Comparison of ENCODE assay signal across 35 cellular contexts in the genomic region with DNA sequence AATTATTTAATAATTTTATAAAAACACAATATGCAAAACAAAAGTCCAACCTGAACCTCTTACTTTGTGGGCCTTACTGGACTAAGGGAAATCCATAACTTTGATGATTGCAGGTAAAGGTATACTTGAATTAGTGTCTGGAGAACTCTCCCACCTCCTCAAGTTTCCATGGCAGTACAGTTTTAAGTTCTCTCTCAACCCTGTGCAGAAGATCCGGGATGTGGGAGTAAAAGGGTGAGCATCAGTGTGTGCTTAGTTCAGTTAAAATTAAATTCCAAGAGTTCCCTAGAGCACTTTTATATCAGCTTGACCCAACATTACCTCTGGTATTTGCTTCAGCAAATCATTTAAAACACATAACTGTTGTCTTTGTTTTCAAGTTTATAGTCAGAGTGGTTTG. TPM values are rescaled to one million over a fixed set of nuclear protein-coding genes. Genes with fewer than 3 reads are reported as not detected.
"Had no signal": no experiment of that assay in that cellular context is flagged by ENCODE, and none has a peak within 500 bp of the region (broad histone marks: within the 10 kb centered on the region; RNA-seq: fewer than 3 reads in every experiment).

No MANE protein-coding gene starts in this region.

- DNase-seq: activated effector memory CD4-positive, alpha-beta T cell treated with anti-CD3 and anti-CD28 coated beads, Interleukin-2, amount 50 U/mL, for 16 hours; activated effector memory CD4-positive, alpha-beta T cell treated with Interleukin-2 at 50 U/mL for 16 hours; activated gamma-delta T cell; activated gamma-delta T cell treated with Interleukin-2 at 50 U/mL for 16 hours; activated naive CD4-positive, alpha-beta T cell; activated naive CD4-positive, alpha-beta T cell treated with anti-CD3 and anti-CD28 coated beads for 36 hours; activated naive CD4-positive, alpha-beta T cell treated with anti-CD3 and anti-CD28 coated beads, Interleukin-2, amount 10 ng/mL, durations not matched to agents 7 days and 5 days; activated naive CD4-positive, alpha-beta T cell treated with anti-CD3 and anti-CD28 coated beads, Interleukin-2, amount 50 U/mL, for 16 hours; activated naive CD4-positive, alpha-beta T cell treated with Interleukin-2 at 50 U/mL for 16 hours; activated naive CD8-positive, alpha-beta T cell treated with anti-CD3 and anti-CD28 coated beads for 36 hours; activated naive CD8-positive, alpha-beta T cell treated with anti-CD3 and anti-CD28 coated beads, Interleukin-2, amount 10 ng/mL, durations not matched to agents 7 days and 5 days; activated naive CD8-positive, alpha-beta T cell treated with anti-CD3 and anti-CD28 coated beads, Interleukin-2, amount 50 U/mL, for 24 hours; activated T-cell treated with anti-CD3 and anti-CD28 coated beads, Interleukin-2, amount 50 U/mL, for 1 hour; activated T-cell treated with anti-CD3 and anti-CD28 coated beads, Interleukin-2, amount 50 U/mL, for 24 hours; activated T-cell treated with anti-CD3 and anti-CD28 coated beads, Interleukin-2, amount 50 U/mL, for 4 hours; activated T-cell treated with anti-CD3 and anti-CD28 coated beads, Interleukin-2, amount 50 U/mL, for 48 hours; activated T-cell treated with anti-CD3 and anti-CD28 coated beads, Interleukin-2, amount 50 U/mL, for 72 hours; adrenal gland; amniotic stem cell; amygdala; anterior cingulate cortex; aorta; body of pancreas; brain microvascular endothelial cell; central memory CD4-positive, alpha-beta T cell; cerebellar nuclear complex had no signal

- H3K27me3 Mint-ChIP-seq: activated naive CD4-positive, alpha-beta T cell treated with anti-CD3 and anti-CD28 coated beads, Interleukin-2, amount 10 ng/mL, durations not matched to agents 7 days and 5 days; activated naive CD4-positive, alpha-beta T cell treated with anti-CD3 and anti-CD28 coated beads, Interleukin-2, amount 50 U/mL, for 24 hours; activated naive CD8-positive, alpha-beta T cell; activated naive CD8-positive, alpha-beta T cell treated with anti-CD3 and anti-CD28 coated beads for 36 hours; activated naive CD8-positive, alpha-beta T cell treated with anti-CD3 and anti-CD28 coated beads, Interleukin-2, amount 10 ng/mL, durations not matched to agents 7 days and 5 days; activated naive CD8-positive, alpha-beta T cell treated with anti-CD3 and anti-CD28 coated beads, Interleukin-2, amount 50 U/mL, for 24 hours; activated T-cell treated with anti-CD3 and anti-CD28 coated beads, Interleukin-2, amount 50 U/mL, for 24 hours; activated T-helper 17 cell treated with anti-CD3 and anti-CD28 coated beads, Interleukin-2, amount 50 U/mL, for 72 hours; brain; central memory CD8-positive, alpha-beta T cell had no signal

- H3K4me1 Mint-ChIP-seq: activated naive CD4-positive, alpha-beta T cell treated with anti-CD3 and anti-CD28 coated beads, Interleukin-2, amount 10 ng/mL, durations not matched to agents 7 days and 5 days; activated naive CD4-positive, alpha-beta T cell treated with anti-CD3 and anti-CD28 coated beads, Interleukin-2, amount 50 U/mL, for 24 hours; activated naive CD8-positive, alpha-beta T cell treated with anti-CD3 and anti-CD28 coated beads for 36 hours; activated naive CD8-positive, alpha-beta T cell treated with anti-CD3 and anti-CD28 coated beads, Interleukin-2, amount 10 ng/mL, durations not matched to agents 7 days and 5 days; activated naive CD8-positive, alpha-beta T cell treated with anti-CD3 and anti-CD28 coated beads, Interleukin-2, amount 50 U/mL, for 24 hours; activated T-helper 17 cell treated with anti-CD3 and anti-CD28 coated beads, Interleukin-2, amount 50 U/mL, for 72 hours; central memory CD8-positive, alpha-beta T cell had no signal

- H3K27ac Mint-ChIP-seq: activated naive CD4-positive, alpha-beta T cell treated with anti-CD3 and anti-CD28 coated beads for 36 hours; activated naive CD4-positive, alpha-beta T cell treated with anti-CD3 and anti-CD28 coated beads, Interleukin-2, amount 10 ng/mL, durations not matched to agents 7 days and 5 days; activated naive CD4-positive, alpha-beta T cell treated with anti-CD3 and anti-CD28 coated beads, Interleukin-2, amount 50 U/mL, for 24 hours; activated naive CD4-positive, alpha-beta T cell treated with anti-CD3 and anti-CD28 coated beads, Interleukin-2, amount 50 U/mL, for 72 hours; activated naive CD8-positive, alpha-beta T cell; activated naive CD8-positive, alpha-beta T cell treated with anti-CD3 and anti-CD28 coated beads for 36 hours; activated naive CD8-positive, alpha-beta T cell treated with anti-CD3 and anti-CD28 coated beads, Interleukin-2, amount 10 ng/mL, durations not matched to agents 7 days and 5 days; activated naive CD8-positive, alpha-beta T cell treated with anti-CD3 and anti-CD28 coated beads, Interleukin-2, amount 50 U/mL, for 24 hours; activated T-cell treated with anti-CD3 and anti-CD28 coated beads, Interleukin-2, amount 50 U/mL, for 24 hours; activated T-cell treated with anti-CD3 and anti-CD28 coated beads, Interleukin-2, amount 50 U/mL, for 72 hours; activated T-helper 1 cell treated with anti-CD3 and anti-CD28 coated beads, Interleukin-12 subunit alpha, Interleukin-12 subunit beta, Interleukin-2, Interleukin-4 antibody, amounts not matched to agents 30 ng/mL and 10 ng/mL and 1 ng/mL, durations not matched to agents 14 hours and 24 hours and 36 hours; activated T-helper 17 cell treated with anti-CD3 and anti-CD28 coated beads, Interleukin-2, amount 50 U/mL, for 72 hours; activated T-helper 2 cell treated with anti-CD3 and anti-CD28 coated beads, Interferon-gamma antibody, Interleukin-2, Interleukin-4, amounts not matched to agents 10 μg/mL and 5 μg/mL and 100 μg/mL, durations not matched to agents 14 hours and 24 hours and 36 hours; brain had no signal

- H3K36me3 Mint-ChIP-seq: activated naive CD4-positive, alpha-beta T cell treated with anti-CD3 and anti-CD28 coated beads, Interleukin-2, amount 10 ng/mL, durations not matched to agents 7 days and 5 days; activated naive CD4-positive, alpha-beta T cell treated with anti-CD3 and anti-CD28 coated beads, Interleukin-2, amount 50 U/mL, for 24 hours; activated naive CD4-positive, alpha-beta T cell treated with anti-CD3 and anti-CD28 coated beads, Interleukin-2, amount 50 U/mL, for 72 hours; activated naive CD8-positive, alpha-beta T cell; activated naive CD8-positive, alpha-beta T cell treated with anti-CD3 and anti-CD28 coated beads for 36 hours; activated naive CD8-positive, alpha-beta T cell treated with anti-CD3 and anti-CD28 coated beads, Interleukin-2, amount 10 ng/mL, durations not matched to agents 7 days and 5 days had no signal

- H3K4me3 Mint-ChIP-seq: activated naive CD4-positive, alpha-beta T cell treated with anti-CD3 and anti-CD28 coated beads for 36 hours; activated naive CD4-positive, alpha-beta T cell treated with anti-CD3 and anti-CD28 coated beads, Interleukin-2, amount 10 ng/mL, durations not matched to agents 7 days and 5 days; activated naive CD4-positive, alpha-beta T cell treated with anti-CD3 and anti-CD28 coated beads, Interleukin-2, amount 50 U/mL, for 24 hours; activated naive CD8-positive, alpha-beta T cell; activated naive CD8-positive, alpha-beta T cell treated with anti-CD3 and anti-CD28 coated beads for 36 hours; activated naive CD8-positive, alpha-beta T cell treated with anti-CD3 and anti-CD28 coated beads, Interleukin-2, amount 10 ng/mL, durations not matched to agents 7 days and 5 days; activated naive CD8-positive, alpha-beta T cell treated with anti-CD3 and anti-CD28 coated beads, Interleukin-2, amount 50 U/mL, for 24 hours; activated T-cell treated with anti-CD3 and anti-CD28 coated beads, Interleukin-2, amount 50 U/mL, for 24 hours; activated T-cell treated with anti-CD3 and anti-CD28 coated beads, Interleukin-2, amount 50 U/mL, for 4 hours; activated T-cell treated with anti-CD3 and anti-CD28 coated beads, Interleukin-2, amount 50 U/mL, for 72 hours; activated T-helper 1 cell treated with anti-CD3 and anti-CD28 coated beads, Interleukin-12 subunit alpha, Interleukin-12 subunit beta, Interleukin-2, Interleukin-4 antibody, amounts not matched to agents 30 ng/mL and 10 ng/mL and 1 ng/mL, durations not matched to agents 14 hours and 24 hours and 36 hours; activated T-helper 17 cell treated with anti-CD3 and anti-CD28 coated beads, Interleukin-2, amount 50 U/mL, for 72 hours; brain; central memory CD8-positive, alpha-beta T cell had no signal

- H3K9me3 Mint-ChIP-seq: activated naive CD8-positive, alpha-beta T cell treated with anti-CD3 and anti-CD28 coated beads, Interleukin-2, amount 10 ng/mL, durations not matched to agents 7 days and 5 days; activated T-helper 1 cell treated with anti-CD3 and anti-CD28 coated beads, Interleukin-12 subunit alpha, Interleukin-12 subunit beta, Interleukin-2, Interleukin-4 antibody, amounts not matched to agents 30 ng/mL and 10 ng/mL and 1 ng/mL, durations not matched to agents 14 hours and 24 hours and 36 hours; activated T-helper 2 cell treated with anti-CD3 and anti-CD28 coated beads, Interferon-gamma antibody, Interleukin-2, Interleukin-4, amounts not matched to agents 10 μg/mL and 5 μg/mL and 100 μg/mL, durations not matched to agents 14 hours and 24 hours and 36 hours had no signal

RNA-seq across cellular contexts. Expression of gene RIMS1, which starts 47.5 kb away (rescaled TPM):
- total RNA-seq: activated naive CD4-positive, alpha-beta T cell treated with anti-CD3 and anti-CD28 coated beads for 36 hours; activated naive CD4-positive, alpha-beta T cell treated with anti-CD3 and anti-CD28 coated beads, Interleukin-2, amount 50 U/mL, for 72 hours; activated naive CD8-positive, alpha-beta T cell treated with anti-CD3 and anti-CD28 coated beads for 36 hours; activated naive CD8-positive, alpha-beta T cell treated with anti-CD3 and anti-CD28 coated beads, Interleukin-2, amount 10 ng/mL, durations not matched to agents 7 days and 5 days; activated T-cell treated with anti-CD3 and anti-CD28 coated beads, Interleukin-2, amount 50 U/mL, for 4 hours; activated T-cell treated with anti-CD3 and anti-CD28 coated beads, Interleukin-2, amount 50 U/mL, for 72 hours; activated T-helper 1 cell treated with anti-CD3 and anti-CD28 coated beads, Interleukin-12 subunit alpha, Interleukin-12 subunit beta, Interleukin-2, Interleukin-4 antibody, amounts not matched to agents 30 ng/mL and 10 ng/mL and 1 ng/mL, durations not matched to agents 14 hours and 24 hours and 36 hours; activated T-helper 17 cell treated with anti-CD3 and anti-CD28 coated beads, Interleukin-2, amount 50 U/mL, for 72 hours; activated T-helper 2 cell treated with anti-CD3 and anti-CD28 coated beads, Interferon-gamma antibody, Interleukin-2, Interleukin-4, amounts not matched to agents 10 μg/mL and 5 μg/mL and 100 μg/mL, durations not matched to agents 14 hours and 24 hours and 36 hours; ascending aorta had no signal
